8 cellular contexts compared by ENCODE assay signal in genomic region chr6:95576621-95577316, GRCh38. TPM values are rescaled to one million over a fixed set of nuclear protein-coding genes. Genes with fewer than 3 reads are reported as not detected.
A peak's percentile ranks its signal among the peaks of the same experiment; 100 is the strongest.
DNase-seq lines count a peak whose midpoint lies in the region; ATAC-seq and TF ChIP-seq lines count a peak whose summit lies in the region.

No MANE protein-coding gene starts in this region.

- H4K20me1 ChIP-seq in HCT116 (ENCODE audit: insufficient read depth), result no peaks in the 10 kb centered on the region

- CTCF ChIA-PET in HCT116 (lab: Charles Lee), result no interaction called here

- peaks cover 4 to 17% of the 10 kb centered on the region in 2 experiments for H3K4me1 ChIP-seq in HCT116 (ENCODE audit: control insufficient read depth in 1 of 2, insufficient read depth in 2 of 2, low read length in 2 of 2)
- H3K4me1 ChIP-seq in breast epithelium, result peaks cover 0 to 11% of the 10 kb centered on the region in 2 donors
- H3K4me1 ChIP-seq in thoracic aorta (ENCODE audit: control insufficient read depth in 1 of 2, low read depth in 2 of 2), result peaks cover 23 to 28% of the 10 kb centered on the region in 2 donors

- H3K4me3 ChIP-seq in HCT116 (replicated peaks in 1 of 2; ENCODE audit: low read depth in 1 of 2, low read length in 2 of 2) (peak overlapping the region; percentile 63 to 71), breast epithelium (peak overlapping the region; percentile 65 to 84 (median 81)), thoracic aorta (peak overlapping the region; percentile 90)

- H3K9me3 ChIP-seq in HCT116 (ENCODE audit: control insufficient read depth in 1 of 2, insufficient read depth in 1 of 2, low read depth in 1 of 2, low read length in 2 of 2) (no peaks in the 10 kb centered on the region), breast epithelium (no peaks in the 10 kb centered on the region), thoracic aorta (no peaks in the 10 kb centered on the region)

- POLR2A ChIA-PET in HCT116 (lab: Charles Lee), result no interaction called here

- TSS peak; percentile 70 for BruUV-seq in HCT116 (replicated peaks; lab: Mats Ljungman, UMichigan)

- H3K79me2 ChIP-seq in HCT116 (ENCODE audit: insufficient read depth, low read length), result peaks cover 11% of the 10 kb centered on the region

- DNase-seq in SIG-M5 treated with dmso at 0.1 percent for 504 hours (lab: John Stamatoyannopoulos, UW; ENCODE audit: unreplicated experiment) (peak; percentile 40), SIG-M5 (lab: John Stamatoyannopoulos, UW) (no peak), HCT116 (ENCODE audit: low read depth, low spot score) (no peak), NCI-H345 (lab: John Stamatoyannopoulos, UW) (peak; percentile 49), breast epithelium (ENCODE audit: low spot score in 2 of 2) (no peak), left kidney (ENCODE audit: low read depth, low spot score) (peak; percentile 34), thoracic aorta (ENCODE audit: low spot score) (no peak)
- no peak for DNase-seq in activated CD4-positive, alpha-beta T cell treated with anti-CD3 and anti-CD28 coated beads for 48 hours

- peak overlapping the region; percentile 70 for H3K9ac ChIP-seq in HCT116 (ENCODE audit: low read length)

- H2AFZ ChIP-seq in HCT116 (ENCODE audit: low read depth, low read length, poor library complexity, severe bottlenecking), result peak overlapping the region; percentile 81

- ATAC-seq in HCT116 (no peak), thoracic aorta (ENCODE audit: insufficient number of reproducible peaks, low FRiP score, low read depth) (no peak)

- H3K36me3 ChIP-seq in HCT116 (ENCODE audit: control insufficient read depth in 1 of 2, insufficient read depth in 2 of 2, low read length in 2 of 2) (no peaks in the 10 kb centered on the region), breast epithelium (no peaks in the 10 kb centered on the region), thoracic aorta (no peaks in the 10 kb centered on the region)

- H3K27me3 ChIP-seq in HCT116 (ENCODE audit: insufficient read depth, low read length) (no peaks in the 10 kb centered on the region), breast epithelium (no peaks in the 10 kb centered on the region), thoracic aorta (replicated peaks; ENCODE audit: insufficient read depth) (no peaks in the 10 kb centered on the region)

- RAD21 ChIA-PET in HCT116 (lab: Charles Lee; ENCODE audit: low non-redundant PET in 1 of 2, low total read pairs in 2 of 2, uncharacterized antibody in 2 of 2, unreplicated experiment in 2 of 2), result no interaction called here

- no peaks in the 10 kb centered on the region for H3K9me2 ChIP-seq in HCT116 (ENCODE audit: insufficient read depth)

- TF ChIP-seq POLR2A in HCT116 (IDR thresholded peaks at IDR 0.05; ENCODE audit: borderline replicate concordance, extremely low read depth, insufficient read depth, insufficient read length) (no peak), breast epithelium (IDR thresholded peaks at IDR 0.05) (no peak)

- peak overlapping the region; percentile 91 for H3K27ac ChIP-seq in HCT116 (ENCODE audit: low read depth, low read length)
- H3K27ac ChIP-seq in breast epithelium, result peak overlapping the region; percentile 94 to 95
- H3K27ac ChIP-seq in thoracic aorta, result peak overlapping the region; percentile 93

- TF ChIP-seq CTCF in HCT116 (IDR thresholded peaks at IDR 0.05 in 2 of 3, conservative IDR thresholded peaks at IDR 0.05 in 1 of 3; ENCODE audit: borderline replicate concordance in 1 of 3, insufficient read depth in 1 of 3, low read depth in 2 of 3, low read length in 2 of 3) (no peak), breast epithelium (IDR thresholded peaks at IDR 0.05) (no peak), thoracic aorta (IDR thresholded peaks at IDR 0.05) (no peak)

- TF ChIP-seq RAD21 in HCT116 (IDR thresholded peaks at IDR 0.05; ENCODE audit: low read depth), result no peak

- intact Hi-C loops in HCT116 (cut with micrococcal nuclease) (no loop called here), breast epithelium (cut with DNase I; ENCODE audit: low total_unique reads) (no loop called here)

- peak overlapping the region; percentile 75 for H3K4me2 ChIP-seq in HCT116 (ENCODE audit: low read length)

TF ChIP-seq in HCT116, 20 proteins besides CTCF, POLR2A, EP300 and RAD21:
- TF ChIP-seq POLR2AphosphoS5 (IDR thresholded peaks at IDR 0.05; ENCODE audit: low read depth, low read length) (no peak), EGR1 (IDR thresholded peaks at IDR 0.05; ENCODE audit: low read depth) (no peak), FOSL1 (IDR thresholded peaks at IDR 0.05; ENCODE audit: low read depth) (no peak), ZFX (IDR thresholded peaks at IDR 0.05) (no peak), ZNF274 (IDR thresholded peaks at IDR 0.05; ENCODE audit: low read depth, low read length) (no peak), CEBPB (IDR thresholded peaks at IDR 0.05; ENCODE audit: low read depth) (no peak), TCF7L2 (IDR thresholded peaks at IDR 0.05; ENCODE audit: borderline replicate concordance, extremely low read depth, insufficient read depth, insufficient read length) (no peak), SIN3A (IDR thresholded peaks at IDR 0.05; ENCODE audit: low read depth) (no peak), REST (IDR thresholded peaks at IDR 0.05; ENCODE audit: low read depth) (no peak), SRF (IDR thresholded peaks at IDR 0.05; ENCODE audit: low read depth) (no peak), ZBTB33 (IDR thresholded peaks at IDR 0.05; ENCODE audit: extremely low read depth, insufficient replicate concordance, low read length) (no peak), EZH2 (IDR thresholded peaks at IDR 0.05) (no peak), YY1 (IDR thresholded peaks at IDR 0.05; ENCODE audit: extremely low read depth, insufficient replicate concordance, low read depth, low read length) (no peak), SP1 (IDR thresholded peaks at IDR 0.05; ENCODE audit: low read depth) (no peak), ELF1 (IDR thresholded peaks at IDR 0.05; ENCODE audit: borderline replicate concordance, low read depth) (no peak), EZH2phosphoT487 (IDR thresholded peaks at IDR 0.05; ENCODE audit: borderline replicate concordance) (no peak), CBX3 (IDR thresholded peaks at IDR 0.05; ENCODE audit: low read depth) (no peak), MAX (IDR thresholded peaks at IDR 0.05) (no peak)

RNA-seq across cellular contexts. Expression of gene MANEA, which starts 0.6 kb away (rescaled TPM):
- total RNA-seq in HCT116 (2021; ENCODE audit: unreplicated experiment) (13.9 TPM), breast epithelium (10 to 100 TPM; 12.1 to 21.8 (median 14.7) TPM), thoracic aorta (10 to 100 TPM in 1 of 2 donors, 1 to 10 TPM in 1; 7.6 to 13.3 TPM)
- polyA plus RNA-seq in HCT116 (2012), result 1.8 and 2.0 TPM in 2 replicates

Comparison
In these comparisons a context has a peak if more than half of its experiments do, and no peak if none do; other contexts are left out.
1. DNase-seq: peak in SIG-M5 treated with dmso at 0.1 percent for 504 hours (single experiment), NCI-H345 (single experiment) and left kidney (single experiment); none in SIG-M5 (single experiment), HCT116 (single experiment), breast epithelium (0 of 2), thoracic aorta (single experiment) and activated CD4-positive, alpha-beta T cell treated with anti-CD3 and anti-CD28 coated beads for 48 hours (single experiment).
2. Peak in every context shown above with its lines, with median percentiles within 50 percentile points of each other: H3K27ac ChIP-seq and H3K4me3 ChIP-seq.